ENCODE assay signal across 28 cellular contexts in genomic region chr2:5187283-5187682, GRCh38.
"Had no signal": no experiment of that assay in that cellular context is flagged by ENCODE, and none has a peak within 500 bp of the region (broad histone marks: within the 10 kb centered on the region; RNA-seq: fewer than 3 reads in every experiment).

No MANE protein-coding gene starts in this region.

- H3K4me1 Mint-ChIP-seq: natural killer cell; nephron; neural progenitor cell; stimulated activated effector memory CD8-positive, alpha-beta T cell treated with anti-CD3 and anti-CD28 coated beads, Interleukin-12 subunit alpha, Interleukin-12 subunit beta, amount 100 ng/mL, for 72 hours; stimulated activated naive B cell treated with anti-CD40 and anti-IgM and Interleukin-4, amounts not matched to agents 10 μg/mL and 1 μg/mL and 100 μg/mL, for 72 hours had no signal

- H3K4me2 ChIP-seq: neural progenitor cell had no signal

- H3K4me3 Mint-ChIP-seq: natural killer cell; nephron; neural progenitor cell; stimulated activated effector memory CD8-positive, alpha-beta T cell treated with anti-CD3 and anti-CD28 coated beads, Interleukin-12 subunit alpha, Interleukin-12 subunit beta, amount 100 ng/mL, for 72 hours; stimulated activated naive B cell treated with anti-CD40 and anti-IgM and Interleukin-4, amounts not matched to agents 10 μg/mL and 1 μg/mL and 100 μg/mL, for 72 hours; stimulated activated naive CD8-positive, alpha-beta T cell treated with anti-CD3 and anti-CD28 coated beads, Interleukin-15, Interleukin-2, amounts not matched to agents 100 ng/mL and 50 ng/mL, for 24 hours had no signal

- H3K36me3 ChIP-seq: neural progenitor cell, ovary, right lobe of liver, sigmoid colon, stomach, thoracic aorta, thyroid gland, tibial nerve, upper lobe of left lung, vagina had no signal

- H3K27ac ChIP-seq: neural progenitor cell, ovary, parathyroid adenoma, psoas muscle, right lobe of liver, sigmoid colon, stomach, thoracic aorta, thyroid gland, tibial nerve, upper lobe of left lung, vagina had no signal

- H3K79me2 ChIP-seq: parathyroid adenoma had no signal

- H3K9me3 ChIP-seq: ovary, psoas muscle, right lobe of liver, sigmoid colon, thoracic aorta, thyroid gland, tibial nerve, upper lobe of left lung, vagina had no signal

- DNase-seq: natural killer cell; occipital lobe; ovary; posterior cingulate gyrus; psoas muscle; right cardiac atrium; right lobe of liver; sigmoid colon; small intestine; stimulated activated CD4-positive, alpha-beta T cell treated with anti-CD3 and anti-CD28 coated beads, Interleukin-15, amount 100 ng/mL, for 24 hours; stimulated activated CD4-positive, alpha-beta T cell treated with anti-CD3 and anti-CD28 coated beads, Interleukin-2, amount 100 ng/mL, for 24 hours; stimulated activated CD4-positive, alpha-beta T cell treated with anti-CD3 and anti-CD28 coated beads, Interleukin-2, amount 100 ng/mL, for 48 hours; stimulated activated CD4-positive, alpha-beta T cell treated with anti-CD3 and anti-CD28 coated beads, Interleukin-4, amount 100 ng/mL, for 24 hours; stimulated activated naive B cell treated with anti-CD40 and anti-IgM and Interleukin-4, amounts not matched to agents 10 μg/mL and 1 μg/mL and 100 μg/mL, for 72 hours; stimulated activated naive CD4-positive, alpha-beta T cell treated with Interleukin-2 at 50 U/mL for 16 hours; stomach; thyroid gland; trophoblast cell; upper lobe of left lung had no signal

- H3K27me3 ChIP-seq: neural progenitor cell, ovary, right lobe of liver, sigmoid colon, stomach, thyroid gland, tibial nerve, upper lobe of left lung, vagina had no signal

- H3K36me3 Mint-ChIP-seq: neural progenitor cell; stimulated activated effector memory CD8-positive, alpha-beta T cell treated with anti-CD3 and anti-CD28 coated beads, Interleukin-12 subunit alpha, Interleukin-12 subunit beta, amount 100 ng/mL, for 72 hours; stimulated activated naive B cell treated with anti-CD40 and anti-IgM and Interleukin-4, amounts not matched to agents 10 μg/mL and 1 μg/mL and 100 μg/mL, for 72 hours had no signal

- H3K9ac ChIP-seq: neural progenitor cell, parathyroid adenoma had no signal

- H2AFZ ChIP-seq: neural progenitor cell, parathyroid adenoma had no signal

- ATAC-seq: natural killer cell; psoas muscle; right cardiac atrium; right lobe of liver; stimulated activated effector memory CD8-positive, alpha-beta T cell treated with anti-CD3 and anti-CD28 coated beads, Interleukin-12 subunit alpha, Interleukin-12 subunit beta, amount 100 ng/mL, for 72 hours; stimulated activated naive B cell treated with anti-CD40 and anti-IgM and Interleukin-4, amounts not matched to agents 10 μg/mL and 1 μg/mL and 100 μg/mL, for 72 hours had no signal

- H3K4me3 ChIP-seq: neural progenitor cell, ovary, psoas muscle, right lobe of liver, sigmoid colon, stomach, thoracic aorta, thyroid gland, tibial nerve, upper lobe of left lung, vagina had no signal

- H3K27me3 Mint-ChIP-seq: progenitor cell of endocrine pancreas; stimulated activated naive B cell treated with anti-CD40 and anti-IgM and Interleukin-4, amounts not matched to agents 10 μg/mL and 1 μg/mL and 100 μg/mL, for 72 hours; stimulated activated naive CD8-positive, alpha-beta T cell treated with anti-CD3 and anti-CD28 coated beads, Interleukin-15, Interleukin-2, amounts not matched to agents 100 ng/mL and 50 ng/mL, for 24 hours had no signal

- H3K27ac Mint-ChIP-seq: natural killer cell; nephron; neural progenitor cell; progenitor cell of endocrine pancreas; stimulated activated effector memory CD8-positive, alpha-beta T cell treated with anti-CD3 and anti-CD28 coated beads, Interleukin-12 subunit alpha, Interleukin-12 subunit beta, amount 100 ng/mL, for 72 hours; stimulated activated naive B cell treated with anti-CD40 and anti-IgM and Interleukin-4, amounts not matched to agents 10 μg/mL and 1 μg/mL and 100 μg/mL, for 72 hours; stimulated activated naive CD8-positive, alpha-beta T cell treated with anti-CD3 and anti-CD28 coated beads, Interleukin-15, Interleukin-2, amounts not matched to agents 100 ng/mL and 50 ng/mL, for 24 hours had no signal

- H3K4me1 ChIP-seq: parathyroid adenoma, psoas muscle, right lobe of liver, sigmoid colon, stomach, tibial nerve, upper lobe of left lung, vagina had no signal
